ENCODE assay signal across 21 cellular contexts in genomic region chr10:48238826-48239520, GRCh38. TPM values are rescaled to one million over a fixed set of nuclear protein-coding genes. Genes with fewer than 3 reads are reported as not detected.
DNase-seq lines count a peak whose midpoint lies in the region; ATAC-seq and TF ChIP-seq lines count a peak whose summit lies in the region.
"Had no signal": no experiment of that assay in that cellular context is flagged by ENCODE, and none has a peak within 500 bp of the region (broad histone marks: within the 10 kb centered on the region; RNA-seq: fewer than 3 reads in every experiment).

No MANE protein-coding gene starts in this region.

- no CpG with 5 or more reads among the region's 9 CpGs for WGBS in H9 (ENCODE audit: extremely low coverage, insufficient read length, low lambda C conversion rate)
- 76% methylated on average over 9 of the region's 9 CpGs for WGBS in esophagus muscularis mucosa
- WGBS in mesenchymal stem cell: 81% methylated on average over 8 of the region's 9 CpGs
- WGBS in body of pancreas, 2 donors: 65 to 68% methylated on average over 9 of the region's 9 CpGs

- peaks cover 21 to 31% of the 10 kb centered on the region in 2 experiments for H3K4me1 Mint-ChIP-seq in H9
- peaks cover 16% of the 10 kb centered on the region for H3K4me1 Mint-ChIP-seq in neural progenitor cell
- H3K4me1 Mint-ChIP-seq: CD14-positive monocyte had no signal

- H3K27ac Mint-ChIP-seq in H9 (peak overlapping the region in 1 of 3 experiments; percentile 28; a peak in 2 of 7 replicates), neural progenitor cell (no peak overlapping the region)
- H3K27ac Mint-ChIP-seq: CD14-positive monocyte had no signal

- H2BK5ac ChIP-seq in H9 (ENCODE audit: insufficient read length, low read length) (no peak overlapping the region), mesenchymal stem cell (ENCODE audit: low read depth, low read length, poor library complexity, severe bottlenecking) (no peak overlapping the region)

- H2AK5ac ChIP-seq in H9 (ENCODE audit: insufficient read length, low read length) (no peak overlapping the region), mesenchymal stem cell (ENCODE audit: low read length, severe bottlenecking) (no peak overlapping the region)

- DNase-seq in DND-41: no peak
- peak; percentile 14 for DNase-seq in H9
- DNase-seq in esophagus muscularis mucosa (ENCODE audit: extremely low spot score): peak; percentile 89
- DNase-seq in neural progenitor cell (ENCODE audit: low spot score): peak; percentile 21
- DNase-seq in mesenchymal stem cell: no peak
- no peak for DNase-seq in body of pancreas
- DNase-seq: ACHN; DMS 273 treated with DMSO at 0.1 percent for 48 hours; GM23248; MM.1S; NCI-H1092; NCI-H1436 treated with DMSO at 0.1 percent for 48 hours; NCI-H2029; NCI-H446 treated with DMSO at 0.1 percent for 48 hours; NK-92 treated with Interleukin-12 subunit alpha and Interleukin-12 subunit beta, amount 100 ng/mL, for 24 hours; Peyer's patch had no signal

- H3K9me3 Mint-ChIP-seq in H9: peaks cover 0 to 2% of the 10 kb centered on the region in 2 experiments; a peak in 1 of 5 replicates
- no peaks in the 10 kb centered on the region for H3K9me3 Mint-ChIP-seq in neural progenitor cell
- H3K9me3 Mint-ChIP-seq: CD14-positive monocyte had no signal

- H3K36me3 Mint-ChIP-seq in H9 (ENCODE audit: insufficient read depth in 1 of 3, low read depth in 3 of 3): no peaks in the 10 kb centered on the region
- H3K36me3 Mint-ChIP-seq in neural progenitor cell: no peaks in the 10 kb centered on the region
- H3K36me3 Mint-ChIP-seq: CD14-positive monocyte had no signal

- no peak for TF ChIP-seq CTCF in DND-41 (IDR thresholded peaks at IDR 0.05; ENCODE audit: borderline replicate concordance, extremely low read depth, low read length, poor library complexity, severe bottlenecking)
- no peak for TF ChIP-seq CTCF in H9 (conservative IDR thresholded peaks at IDR 0.05)
- TF ChIP-seq CTCF in esophagus muscularis mucosa (IDR thresholded peaks at IDR 0.05): no peak
- TF ChIP-seq CTCF in neural progenitor cell (IDR thresholded peaks at IDR 0.05): no peak
- TF ChIP-seq CTCF in body of pancreas (IDR thresholded peaks at IDR 0.05): no peak

- no peaks in the 10 kb centered on the region; the same call in 1 of the 2 replicates for H3K4me1 ChIP-seq in DND-41 (ENCODE audit: insufficient read depth, low read length)
- peaks cover 5% of the 10 kb centered on the region; the same call in 1 of the 2 replicates for H3K4me1 ChIP-seq in H9 (ENCODE audit: insufficient read depth, low read length)
- no peaks in the 10 kb centered on the region for H3K4me1 ChIP-seq in esophagus muscularis mucosa
- H3K4me1 ChIP-seq in neural progenitor cell: peaks cover 9% of the 10 kb centered on the region
- peaks cover 2% of the 10 kb centered on the region for H3K4me1 ChIP-seq in mesenchymal stem cell (ENCODE audit: control insufficient read depth, insufficient read depth, low read depth, low read length)
- H3K4me1 ChIP-seq in body of pancreas: no peaks in the 10 kb centered on the region
- H3K4me1 ChIP-seq: Peyer's patch, SJSA1 had no signal

- no peak overlapping the region for H3K4me3 ChIP-seq in DND-41 (ENCODE audit: low read depth in 1 of 2, low read length in 2 of 2)
- H3K4me3 ChIP-seq in esophagus muscularis mucosa: no peak overlapping the region
- no peak overlapping the region for H3K4me3 ChIP-seq in neural progenitor cell
- no peak overlapping the region for H3K4me3 ChIP-seq in mesenchymal stem cell (ENCODE audit: insufficient read depth in 1 of 2, low read depth in 1 of 2, low read length in 2 of 2)
- no peak overlapping the region for H3K4me3 ChIP-seq in body of pancreas
- H3K4me3 ChIP-seq: GM23248, Peyer's patch, SJSA1 had no signal

- H3F3A ChIP-seq in neural progenitor cell (ENCODE audit: low read depth): no peaks in the 10 kb centered on the region

- no peak for TF ChIP-seq EP300 in esophagus muscularis mucosa (IDR thresholded peaks at IDR 0.05)

- H2BK15ac ChIP-seq in H9 (ENCODE audit: low read depth, low read length): no peak overlapping the region
- H2BK15ac ChIP-seq in mesenchymal stem cell (ENCODE audit: low read depth, poor library complexity, severe bottlenecking): no peak overlapping the region

- H3K4ac ChIP-seq in H9 (ENCODE audit: low read depth, low read length) (no peak overlapping the region), mesenchymal stem cell (ENCODE audit: low read depth in 1 of 2, low read length in 2 of 2) (no peak overlapping the region)

- H4K5ac ChIP-seq in H9 (ENCODE audit: insufficient read length, low read depth, low read length): no peak overlapping the region

- H3K9ac ChIP-seq in DND-41 (ENCODE audit: low read depth, low read length): no peak overlapping the region
- no peak overlapping the region for H3K9ac ChIP-seq in H9 (ENCODE audit: extremely low read depth, insufficient read length, low read length)
- no peak overlapping the region for H3K9ac ChIP-seq in neural progenitor cell
- no peak overlapping the region for H3K9ac ChIP-seq in mesenchymal stem cell (ENCODE audit: low read length)
- H3K9ac ChIP-seq: GM23248 had no signal

- H3K4me2 ChIP-seq in DND-41 (ENCODE audit: insufficient read depth, low read length): no peak overlapping the region
- no peak overlapping the region for H3K4me2 ChIP-seq in H9 (ENCODE audit: insufficient read depth, insufficient read length, low read length)
- H3K4me2 ChIP-seq in neural progenitor cell: no peak overlapping the region
- no peak overlapping the region for H3K4me2 ChIP-seq in mesenchymal stem cell (ENCODE audit: low read length, poor library complexity, severe bottlenecking)

- H4K8ac ChIP-seq in H9 (replicated peaks; ENCODE audit: insufficient read length, low read depth, low read length) (no peak overlapping the region), mesenchymal stem cell (ENCODE audit: low read length) (no peak overlapping the region)

- H3K14ac ChIP-seq in H9 (ENCODE audit: insufficient read depth, low read length): no peak overlapping the region
- H3K14ac ChIP-seq in mesenchymal stem cell (ENCODE audit: low read length in 2 of 2): no peak overlapping the region

- TF ChIP-seq POLR2A in esophagus muscularis mucosa (IDR thresholded peaks at IDR 0.05; ENCODE audit: low read depth): no peak
- no peak for TF ChIP-seq POLR2A in body of pancreas (IDR thresholded peaks at IDR 0.05)

- H4K20me1 ChIP-seq in DND-41 (ENCODE audit: insufficient read depth, low read length) (no peaks in the 10 kb centered on the region), H9 (ENCODE audit: control insufficient read depth, insufficient read depth, insufficient read length) (no peaks in the 10 kb centered on the region), neural progenitor cell (ENCODE audit: low read depth) (no peaks in the 10 kb centered on the region)

- no peak overlapping the region for H4K91ac ChIP-seq in H9 (ENCODE audit: insufficient read length, low read depth, low read length)
- H4K91ac ChIP-seq in mesenchymal stem cell (ENCODE audit: low read length): no peak overlapping the region

- H3K36me3 ChIP-seq in DND-41 (ENCODE audit: insufficient read depth, low read length) (no peaks in the 10 kb centered on the region), esophagus muscularis mucosa (no peaks in the 10 kb centered on the region), neural progenitor cell (no peaks in the 10 kb centered on the region), mesenchymal stem cell (ENCODE audit: control insufficient read depth in 1 of 2, insufficient read depth in 2 of 2, low read depth in 1 of 2, low read length in 2 of 2) (no peaks in the 10 kb centered on the region), body of pancreas (replicated peaks in 1 of 2; ENCODE audit: insufficient read depth in 1 of 2, low read depth in 2 of 2) (no peaks in the 10 kb centered on the region)
- H3K36me3 ChIP-seq: Peyer's patch, SJSA1 had no signal

- no peak overlapping the region for H3T11ph ChIP-seq in H9 (ENCODE audit: low read length)

- no peak overlapping the region for H3K27ac ChIP-seq in DND-41 (ENCODE audit: low read length)
- no peak overlapping the region for H3K27ac ChIP-seq in H9 (ENCODE audit: insufficient read length, low read depth, low read length)
- H3K27ac ChIP-seq in esophagus muscularis mucosa (replicated peaks in 1 of 4): no peak overlapping the region
- H3K27ac ChIP-seq in neural progenitor cell: no peak overlapping the region
- no peak overlapping the region for H3K27ac ChIP-seq in mesenchymal stem cell (ENCODE audit: low read length, poor library complexity, severe bottlenecking)
- no peak overlapping the region for H3K27ac ChIP-seq in body of pancreas
- H3K27ac ChIP-seq: GM23248, Peyer's patch, SJSA1 had no signal

- H3K23me2 ChIP-seq in H9 (ENCODE audit: insufficient read length, low read depth, low read length, poor library complexity, severe bottlenecking): no peaks in the 10 kb centered on the region

- H3K18ac ChIP-seq in H9 (ENCODE audit: insufficient read length, low read depth, low read length) (no peak overlapping the region), mesenchymal stem cell (ENCODE audit: low read depth in 1 of 2, low read length in 2 of 2) (no peak overlapping the region)

- H3K79me1 ChIP-seq in H9 (ENCODE audit: insufficient read depth, low read depth, low read length, poor library complexity, severe bottlenecking) (no peaks in the 10 kb centered on the region), mesenchymal stem cell (replicated peaks; ENCODE audit: low read length, poor library complexity, severe bottlenecking) (no peaks in the 10 kb centered on the region)

- no peak overlapping the region for H2BK20ac ChIP-seq in H9 (ENCODE audit: low read depth, low read length, poor library complexity, severe bottlenecking)

- H3K23ac ChIP-seq in H9 (ENCODE audit: insufficient read length, low read depth, low read length): no peak overlapping the region
- H3K23ac ChIP-seq in mesenchymal stem cell (ENCODE audit: low read length in 2 of 2): no peak overlapping the region

- 0 out of 3 replicates have a peak, but pooled peaks have one; percentile 23 for ATAC-seq in DND-41 (ENCODE audit: insufficient read depth, low read depth)
- ATAC-seq in SK-N-SH treated with all-trans-retinoic acid at 6 μM for 48 hours: no peak
- no peak for ATAC-seq in body of pancreas
- ATAC-seq: HCT116 had no signal

- no peak overlapping the region for H2BK12ac ChIP-seq in H9 (ENCODE audit: insufficient read length, low read depth, low read length)
- H2BK12ac ChIP-seq in mesenchymal stem cell (ENCODE audit: low read length in 2 of 2): no peak overlapping the region

- no peak overlapping the region for H3K56ac ChIP-seq in H9 (ENCODE audit: insufficient read length, low read depth, low read length)

- intact Hi-C loops in esophagus muscularis mucosa (cut with DNase I): no loop called here
- intact Hi-C loops in body of pancreas (cut with DNase I): no loop called here

- no peaks in the 10 kb centered on the region for H3K27me3 Mint-ChIP-seq in H9 (ENCODE audit: low read depth)
- H3K27me3 Mint-ChIP-seq in neural progenitor cell (ENCODE audit: insufficient read depth, low read depth): peaks cover 17% of the 10 kb centered on the region

- H3K27me3 ChIP-seq in DND-41 (ENCODE audit: insufficient read depth, low read length, poor library complexity) (no peaks in the 10 kb centered on the region), H9 (ENCODE audit: insufficient read depth, low read length) (no peaks in the 10 kb centered on the region), esophagus muscularis mucosa (no peaks in the 10 kb centered on the region), neural progenitor cell (no peaks in the 10 kb centered on the region), mesenchymal stem cell (ENCODE audit: control insufficient read depth in 1 of 2, insufficient read depth in 1 of 2, low read length in 2 of 2) (peaks cover 46 to 71% of the 10 kb centered on the region in 2 experiments), body of pancreas (no peaks in the 10 kb centered on the region)
- H3K27me3 ChIP-seq: Peyer's patch, SJSA1 had no signal

- no peak overlapping the region for H2BK120ac ChIP-seq in H9 (ENCODE audit: low read depth, low read length, poor library complexity, severe bottlenecking)
- H2BK120ac ChIP-seq in mesenchymal stem cell (ENCODE audit: low read depth, low read length): no peak overlapping the region

- no peaks in the 10 kb centered on the region for H3K9me3 ChIP-seq in DND-41 (ENCODE audit: insufficient read depth, low read length, severe bottlenecking)
- no peaks in the 10 kb centered on the region for H3K9me3 ChIP-seq in H9 (ENCODE audit: control insufficient read depth, low read depth, low read length)
- H3K9me3 ChIP-seq in esophagus muscularis mucosa: no peaks in the 10 kb centered on the region
- H3K9me3 ChIP-seq in neural progenitor cell (ENCODE audit: low read depth): no peaks in the 10 kb centered on the region
- no peaks in the 10 kb centered on the region for H3K9me3 ChIP-seq in mesenchymal stem cell (ENCODE audit: control insufficient read depth, low read length)
- H3K9me3 ChIP-seq in body of pancreas: no peaks in the 10 kb centered on the region
- H3K9me3 ChIP-seq: Peyer's patch, SJSA1 had no signal

- no peaks in the 10 kb centered on the region for H3K79me2 ChIP-seq in DND-41 (ENCODE audit: insufficient read depth, low read length)
- H3K79me2 ChIP-seq in H9 (ENCODE audit: insufficient read depth, low read length): no peaks in the 10 kb centered on the region
- no peaks in the 10 kb centered on the region for H3K79me2 ChIP-seq in neural progenitor cell (ENCODE audit: low read depth)

- H2AFZ ChIP-seq in DND-41 (ENCODE audit: low read depth, low read length): no peak overlapping the region
- H2AFZ ChIP-seq in H9 (ENCODE audit: low read length): no peak overlapping the region
- H2AFZ ChIP-seq in neural progenitor cell (replicated peaks): peak overlapping the region; percentile 76
- H2AFZ ChIP-seq in mesenchymal stem cell (ENCODE audit: low read depth, low read length): no peak overlapping the region
- H2AFZ ChIP-seq: GM23248 had no signal

- H3K4me3 Mint-ChIP-seq in H9 (no peak overlapping the region), neural progenitor cell (no peak overlapping the region)
- H3K4me3 Mint-ChIP-seq: CD14-positive monocyte had no signal

RNA-seq across cellular contexts. Expression of gene FRMPD2, which starts 35.5 kb away (rescaled TPM):
- total RNA-seq in H9 (2021): 0.44 and 0.48 TPM in 2 replicates
- total RNA-seq in esophagus muscularis mucosa: not detected
- total RNA-seq in neural progenitor cell (ENCODE audit: low replicate concordance): 0.22 TPM in 1 of 2 replicates, not detected in the other
- polyA plus RNA-seq in mesenchymal stem cell (2013, experiment 1 of 2): 0.03 TPM
- polyA plus RNA-seq in mesenchymal stem cell (2013, experiment 2 of 2): not detected
- total RNA-seq in body of pancreas: not detected
- total RNA-seq: GM23248, LHCN-M2, Peyer's patch had no signal
- polyA plus RNA-seq: CD14-positive monocyte, GM23248 had no signal

Comparison
In these comparisons a context has a peak if more than half of its experiments do, and no peak if none do; other contexts are left out.
1. DNase-seq: peak in H9 (single experiment), esophagus muscularis mucosa (single experiment) and neural progenitor cell (single experiment); none in DND-41 (single experiment), mesenchymal stem cell (single experiment) and body of pancreas (0 of 4).